Comparison of ENCODE assay signal across 1 cellular context in genomic region chr3:190318666-190319065, GRCh38.
TF ChIP-seq lines count a peak whose summit lies in the region.

No MANE protein-coding gene starts in this region.

TF ChIP-seq in IMR-90, 13 proteins besides CTCF, POLR2A, EP300 and RAD21 (continued from another document):
- TF ChIP-seq, protein P1, sequence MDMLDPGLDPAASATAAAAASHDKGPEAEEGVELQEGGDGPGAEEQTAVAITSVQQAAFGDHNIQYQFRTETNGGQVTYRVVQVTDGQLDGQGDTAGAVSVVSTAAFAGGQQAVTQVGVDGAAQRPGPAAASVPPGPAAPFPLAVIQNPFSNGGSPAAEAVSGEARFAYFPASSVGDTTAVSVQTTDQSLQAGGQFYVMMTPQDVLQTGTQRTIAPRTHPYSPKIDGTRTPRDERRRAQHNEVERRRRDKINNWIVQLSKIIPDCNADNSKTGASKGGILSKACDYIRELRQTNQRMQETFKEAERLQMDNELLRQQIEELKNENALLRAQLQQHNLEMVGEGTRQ (IDR thresholded peaks at IDR 0.05; ENCODE audit: low read depth, low read length), result no peak
- TF ChIP-seq SMC3 (IDR thresholded peaks at IDR 0.05; ENCODE audit: low read depth, low read length) (no peak), CEBPB (IDR thresholded peaks at IDR 0.05; ENCODE audit: low read depth, low read length) (no peak), BHLHE40 (IDR thresholded peaks at IDR 0.05; ENCODE audit: low read depth, low read length) (no peak), RCOR1 (IDR thresholded peaks at IDR 0.05; ENCODE audit: insufficient replicate concordance, low read length) (no peak), CHD1 (IDR thresholded peaks at IDR 0.05; ENCODE audit: low read depth, low read length) (no peak), RFX5 (IDR thresholded peaks at IDR 0.05; ENCODE audit: low read depth, low read length) (no peak)
- TF ChIP-seq, protein P2, sequence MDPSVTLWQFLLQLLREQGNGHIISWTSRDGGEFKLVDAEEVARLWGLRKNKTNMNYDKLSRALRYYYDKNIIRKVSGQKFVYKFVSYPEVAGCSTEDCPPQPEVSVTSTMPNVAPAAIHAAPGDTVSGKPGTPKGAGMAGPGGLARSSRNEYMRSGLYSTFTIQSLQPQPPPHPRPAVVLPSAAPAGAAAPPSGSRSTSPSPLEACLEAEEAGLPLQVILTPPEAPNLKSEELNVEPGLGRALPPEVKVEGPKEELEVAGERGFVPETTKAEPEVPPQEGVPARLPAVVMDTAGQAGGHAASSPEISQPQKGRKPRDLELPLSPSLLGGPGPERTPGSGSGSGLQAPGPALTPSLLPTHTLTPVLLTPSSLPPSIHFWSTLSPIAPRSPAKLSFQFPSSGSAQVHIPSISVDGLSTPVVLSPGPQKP (IDR thresholded peaks at IDR 0.05; ENCODE audit: borderline replicate concordance, low read depth, low read length), result no peak
